Comparison of ENCODE assay signal across 16 cellular contexts in genomic region chr17:80855196-80855967, GRCh38.
A peak's percentile ranks its signal among the peaks of the same experiment; 100 is the strongest.
DNase-seq lines count a peak whose midpoint lies in the region; ATAC-seq and TF ChIP-seq lines count a peak whose summit lies in the region.
"Had no signal": no experiment of that assay in that cellular context is flagged by ENCODE, and none has a peak within 500 bp of the region (broad histone marks: within the 10 kb centered on the region; RNA-seq: fewer than 3 reads in every experiment).

No MANE protein-coding gene starts in this region.

- H2AFZ ChIP-seq in H9 (ENCODE audit: low read length): no peak overlapping the region

- H2AK5ac ChIP-seq in H9 (ENCODE audit: insufficient read length, low read length): no peak overlapping the region

- H3K9me3 Mint-ChIP-seq in H9: no peaks in the 10 kb centered on the region
- H3K9me3 Mint-ChIP-seq in activated naive CD8-positive, alpha-beta T cell (ENCODE audit: low read depth): no peaks in the 10 kb centered on the region

- no peaks in the 10 kb centered on the region for H4K20me1 ChIP-seq in H9 (ENCODE audit: control insufficient read depth, insufficient read depth, insufficient read length)

- DNase-seq in A673 (ENCODE audit: low spot score) (no peak), H9 (no peak), mucosa of descending colon (peak in 2 of 3 donors; percentile 20 to 25), NCI-H187 treated with DMSO at 0.1 percent for 48 hours (lab: John Stamatoyannopoulos, UW) (no peak)
- DNase-seq: activated effector memory CD4-positive, alpha-beta T cell treated with anti-CD3 and anti-CD28 coated beads, Interleukin-2, amount 50 U/mL, for 16 hours; C1 segment of cervical spinal cord; esophagus squamous epithelium; KG1; mesendoderm; NCI-H187; stimulated activated CD4-positive, alpha-beta T cell treated with anti-CD3 and anti-CD28 coated beads, Interleukin-2, amount 100 ng/mL, for 24 hours; stimulated activated naive CD4-positive, alpha-beta T cell treated with Interleukin-2 at 50 U/mL for 16 hours had no signal

- no peaks in the 10 kb centered on the region for H3K79me1 ChIP-seq in H9 (ENCODE audit: insufficient read depth, low read depth, low read length, poor library complexity, severe bottlenecking)

- no peak overlapping the region for H2BK15ac ChIP-seq in H9 (ENCODE audit: low read depth, low read length)

- no peak for TF ChIP-seq CTCF in A673 (conservative IDR thresholded peaks at IDR 0.05; ENCODE audit: low read depth, low read length)
- no peak for TF ChIP-seq CTCF in H9 (conservative IDR thresholded peaks at IDR 0.05)
- TF ChIP-seq CTCF in mucosa of descending colon (IDR thresholded peaks at IDR 0.05): no peak

- no peak overlapping the region for H4K5ac ChIP-seq in H9 (ENCODE audit: insufficient read length, low read depth, low read length)

- no peak overlapping the region for H2BK12ac ChIP-seq in H9 (ENCODE audit: insufficient read length, low read depth, low read length)

- no peak overlapping the region for H3T11ph ChIP-seq in H9 (ENCODE audit: low read length)

- H3K4me1 Mint-ChIP-seq in H9: peaks cover 33 to 42% of the 10 kb centered on the region in 2 experiments
- peaks cover 49% of the 10 kb centered on the region for H3K4me1 Mint-ChIP-seq in activated naive CD8-positive, alpha-beta T cell (ENCODE audit: low read depth)

- no peak overlapping the region for H3K56ac ChIP-seq in H9 (ENCODE audit: insufficient read length, low read depth, low read length)

- no peak overlapping the region for H3K9ac ChIP-seq in H9 (ENCODE audit: extremely low read depth, insufficient read length, low read length)

- no peak overlapping the region for H4K8ac ChIP-seq in H9 (replicated peaks; ENCODE audit: insufficient read length, low read depth, low read length)

- H3K27ac Mint-ChIP-seq in H9: peak overlapping the region in 2 of 3 experiments; percentile 55 to 82; a peak in 4 of 7 replicates
- H3K27ac Mint-ChIP-seq in activated naive CD8-positive, alpha-beta T cell: peak overlapping the region; percentile 98

- H3K4me3 ChIP-seq in A673 (ENCODE audit: low read depth, low read length, poor library complexity, severe bottlenecking) (no peak overlapping the region), mucosa of descending colon (no peak overlapping the region)
- H3K4me3 ChIP-seq: esophagus squamous epithelium had no signal

- no peak overlapping the region for H2BK20ac ChIP-seq in H9 (ENCODE audit: low read depth, low read length, poor library complexity, severe bottlenecking)

- no peak overlapping the region for H3K4me2 ChIP-seq in H9 (ENCODE audit: insufficient read depth, insufficient read length, low read length)

- H3K4ac ChIP-seq in H9 (ENCODE audit: low read depth, low read length): no peak overlapping the region

- H2BK120ac ChIP-seq in H9 (ENCODE audit: low read depth, low read length, poor library complexity, severe bottlenecking): no peak overlapping the region

- H3K9me3 ChIP-seq in A673 (ENCODE audit: low read depth, low read length, poor library complexity, severe bottlenecking): no peaks in the 10 kb centered on the region
- H3K9me3 ChIP-seq in H9 (ENCODE audit: control insufficient read depth, low read depth, low read length): no peaks in the 10 kb centered on the region
- no peaks in the 10 kb centered on the region for H3K9me3 ChIP-seq in mucosa of descending colon
- H3K9me3 ChIP-seq: esophagus squamous epithelium had no signal

- H4K91ac ChIP-seq in H9 (ENCODE audit: insufficient read length, low read depth, low read length): no peak overlapping the region

- intact Hi-C loops in A673 (cut with micrococcal nuclease; ENCODE audit: unreplicated experiment) (no loop called here), mucosa of descending colon (cut with DNase I, micrococcal nuclease) (no loop called here)

- POLR2A ChIA-PET in A673 (lab: Charles Lee; ENCODE audit: low non-redundant PET): no interaction called here

- H3K14ac ChIP-seq in H9 (ENCODE audit: insufficient read depth, low read length): no peak overlapping the region

- CTCF ChIA-PET in A673 (lab: Charles Lee): interaction anchor here (0.5 kb wide), 1 partner anchor 10 kb away, joined by 3 read pairs; no protein-coding TSS in a partner anchor

- no peaks in the 10 kb centered on the region for H3K23me2 ChIP-seq in H9 (ENCODE audit: insufficient read length, low read depth, low read length, poor library complexity, severe bottlenecking)

- H3K36me3 Mint-ChIP-seq in H9 (ENCODE audit: insufficient read depth in 1 of 3, low read depth in 3 of 3): peaks cover 5 to 14% (median 12%) of the 10 kb centered on the region in 3 experiments
- H3K36me3 Mint-ChIP-seq in activated naive CD8-positive, alpha-beta T cell: peaks cover 17% of the 10 kb centered on the region

- peaks cover 16% of the 10 kb centered on the region for H3K4me1 ChIP-seq in A673 (ENCODE audit: insufficient read depth, low read length, poor library complexity, severe bottlenecking)
- H3K4me1 ChIP-seq in H9 (ENCODE audit: insufficient read depth, low read length): peaks cover 5% of the 10 kb centered on the region; the same call in 1 of the 2 replicates
- H3K4me1 ChIP-seq in mucosa of descending colon (ENCODE audit: low read depth): peaks cover 7% of the 10 kb centered on the region

- H2BK5ac ChIP-seq in H9 (ENCODE audit: insufficient read length, low read length): no peak overlapping the region

- H3K27me3 ChIP-seq in A673 (replicated peaks; ENCODE audit: insufficient read depth, low read depth, low read length, poor library complexity) (no peaks in the 10 kb centered on the region), H9 (ENCODE audit: insufficient read depth, low read length) (no peaks in the 10 kb centered on the region)
- H3K27me3 ChIP-seq: esophagus squamous epithelium had no signal

- no peaks in the 10 kb centered on the region for H3K79me2 ChIP-seq in H9 (ENCODE audit: insufficient read depth, low read length)

- no peak overlapping the region for H3K23ac ChIP-seq in H9 (ENCODE audit: insufficient read length, low read depth, low read length)

- WGBS in H9 (ENCODE audit: extremely low coverage, insufficient read length, low lambda C conversion rate): no CpG with 5 or more reads among the region's 23 CpGs

- no peak overlapping the region for H3K4me3 Mint-ChIP-seq in H9
- H3K4me3 Mint-ChIP-seq in activated naive CD8-positive, alpha-beta T cell: no peak overlapping the region

- H3K18ac ChIP-seq in H9 (ENCODE audit: insufficient read length, low read depth, low read length): no peak overlapping the region

- ATAC-seq in mucosa of descending colon (no peak), HG03520 (IDR thresholded peaks at IDR 0.05; ENCODE audit: unreplicated experiment) (no peak), GM21360 (IDR thresholded peaks at IDR 0.05; ENCODE audit: unreplicated experiment) (no peak), HG03045 (IDR thresholded peaks at IDR 0.05; ENCODE audit: unreplicated experiment) (no peak)

- H3K27ac ChIP-seq in A673 (ENCODE audit: low read depth, low read length, poor library complexity, severe bottlenecking) (peak overlapping the region; percentile 30), H9 (ENCODE audit: insufficient read length, low read depth, low read length) (no peak overlapping the region)

- H3K27me3 Mint-ChIP-seq in H9 (ENCODE audit: low read depth): no peaks in the 10 kb centered on the region; the same call in 1 of the 2 replicates
- no peaks in the 10 kb centered on the region for H3K27me3 Mint-ChIP-seq in activated naive CD8-positive, alpha-beta T cell

- no peaks in the 10 kb centered on the region for H3K36me3 ChIP-seq in A673 (ENCODE audit: insufficient read depth, low read length, poor library complexity, severe bottlenecking)
- no peaks in the 10 kb centered on the region for H3K36me3 ChIP-seq in mucosa of descending colon (ENCODE audit: low read depth)

- BruUV-seq in A673 (replicated peaks; lab: Mats Ljungman, UMichigan): no TSS peak

Comparison
In these comparisons a context has a peak if more than half of its experiments do, and no peak if none do; other contexts are left out.
1. DNase-seq: peak in mucosa of descending colon (2 of 3); none in A673 (single experiment), H9 (single experiment) and NCI-H187 treated with DMSO at 0.1 percent for 48 hours (single experiment).